8 cellular contexts compared by ENCODE assay signal in genomic region chr1:83905315-83905907, GRCh38.
A peak's percentile ranks its signal among the peaks of the same experiment; 100 is the strongest.
DNase-seq lines count a peak whose midpoint lies in the region; ATAC-seq and TF ChIP-seq lines count a peak whose summit lies in the region.

No MANE protein-coding gene starts in this region.

- ATAC-seq in gastrocnemius medialis (no peak), GM19397 (IDR thresholded peaks at IDR 0.05; ENCODE audit: unreplicated experiment) (no peak), GM18870 (IDR thresholded peaks at IDR 0.05; ENCODE audit: unreplicated experiment) (no peak)

- TF ChIP-seq CTCF in GM12864 (IDR thresholded peaks at IDR 0.05; ENCODE audit: low read depth, low read length, missing control alignments): peak; percentile 53
- TF ChIP-seq CTCF in gastrocnemius medialis (IDR thresholded peaks at IDR 0.05 in 4 of 5, conservative IDR thresholded peaks at IDR 0.05 in 1 of 5): peak in 3 of 5 experiments; percentile 22 to 72 (median 62)

- no peaks in the 10 kb centered on the region for H3K36me3 ChIP-seq in gastrocnemius medialis

- in situ Hi-C loops in ACHN (cut with HindIII; ENCODE audit: low pct_ligation_motif_present, low pct_unique_long_range_greater_than_20kb, low sequenced_read_pairs): no loop called here
- in situ Hi-C loops in gastrocnemius medialis (cut with MboI; ENCODE audit: low sequenced_read_pairs in 4 of 4): loop anchor here in 3 of 4 donors (25.0 kb wide), 2 partner anchors 532 to 857 kb away; no protein-coding TSS in a partner anchor

- intact Hi-C loops in gastrocnemius medialis (cut with DNase I; ENCODE audit: low total_unique reads): loop anchor here (5.0 kb wide), 2 partner anchors 217 to 697 kb away; no protein-coding TSS in a partner anchor

- H3K4me3 ChIP-seq in GM12864 (ENCODE audit: low read depth, low read length): no peak overlapping the region
- no peak overlapping the region for H3K4me3 ChIP-seq in gastrocnemius medialis

- TF ChIP-seq POLR2A in gastrocnemius medialis (IDR thresholded peaks at IDR 0.05): no peak

- H3K4me1 ChIP-seq in gastrocnemius medialis: no peaks in the 10 kb centered on the region

- no peaks in the 10 kb centered on the region for H3K27me3 ChIP-seq in gastrocnemius medialis

- H3K9me3 ChIP-seq in gastrocnemius medialis: no peaks in the 10 kb centered on the region

- DNase-seq in ACHN (peak; percentile 25), GM12864 (ENCODE audit: low read depth) (no peak), NCI-H345 treated with DMSO at 0.1 percent for 48 hours (lab: John Stamatoyannopoulos, UW; ENCODE audit: unreplicated experiment) (peak; percentile 24), dedifferentiated amniotic fluid mesenchymal stem cell (ENCODE audit: extremely low spot score) (peak; percentile 54), gastrocnemius medialis (no peak), NCI-H526 treated with DMSO at 0.1 percent for 48 hours (lab: John Stamatoyannopoulos, UW) (no peak)

- no peak overlapping the region for H3K27ac ChIP-seq in gastrocnemius medialis

Comparison
In these comparisons a context has a peak if more than half of its experiments do, and no peak if none do; other contexts are left out.
1. DNase-seq: peak in ACHN (single experiment), NCI-H345 treated with DMSO at 0.1 percent for 48 hours (single experiment) and dedifferentiated amniotic fluid mesenchymal stem cell (single experiment); none in GM12864 (single experiment), gastrocnemius medialis (0 of 2) and NCI-H526 treated with DMSO at 0.1 percent for 48 hours (single experiment).